ENCODE assay signal across 12 cellular contexts in genomic region chr16:23132921-23133532, GRCh38. TPM values are rescaled to one million over a fixed set of nuclear protein-coding genes. Genes with fewer than 3 reads are reported as not detected.
A peak's percentile ranks its signal among the peaks of the same experiment; 100 is the strongest.
DNase-seq lines count a peak whose midpoint lies in the region; ATAC-seq and TF ChIP-seq lines count a peak whose summit lies in the region.
"Had no signal": no experiment of that assay in that cellular context is flagged by ENCODE, and none has a peak within 500 bp of the region (broad histone marks: within the 10 kb centered on the region; RNA-seq: fewer than 3 reads in every experiment).

No MANE protein-coding gene starts in this region.

- no peak for ATAC-seq in HG03439 (IDR thresholded peaks at IDR 0.05; ENCODE audit: unreplicated experiment)
- no peak for ATAC-seq in natural killer cell
- ATAC-seq: stimulated activated naive B cell treated with anti-CD40 and anti-IgM and Interleukin-4, amounts not matched to agents 10 μg/mL and 1 μg/mL and 100 μg/mL, for 72 hours had no signal

- H3K4me1 ChIP-seq in uterus = peaks cover 0 to 15% of the 10 kb centered on the region in 2 donors

- intact Hi-C loops in uterus (cut with DNase I; ENCODE audit: low total_unique reads) (no loop called here), natural killer cell (cut with micrococcal nuclease) (no loop called here)

- H3K9me3 Mint-ChIP-seq in neural crest cell (no peaks in the 10 kb centered on the region), natural killer cell (peaks cover 0 to 4% of the 10 kb centered on the region in 2 donors)

- H3K9me3 ChIP-seq in uterus = peaks cover 0 to 9% of the 10 kb centered on the region in 2 donors

- H3K36me3 Mint-ChIP-seq in neural crest cell (ENCODE audit: low read depth) (peaks cover 3% of the 10 kb centered on the region), natural killer cell (peaks cover 9% of the 10 kb centered on the region)

- H3K27ac Mint-ChIP-seq in neural crest cell (ENCODE audit: unreplicated experiment) (peak overlapping the region; percentile 74), natural killer cell (no peak overlapping the region)
- H3K27ac Mint-ChIP-seq: stimulated activated naive B cell treated with anti-CD40 and anti-IgM and Interleukin-4, amounts not matched to agents 10 μg/mL and 1 μg/mL and 100 μg/mL, for 72 hours; T-helper 1 cell treated with Interleukin-12 subunit alpha and Interleukin-12 subunit beta and Interleukin-4 antibody, amounts not matched to agents 30 μg/mL and 1 μg/mL, for 36 hours had no signal

- H3K4me3 ChIP-seq in foreskin fibroblast (ENCODE audit: low read depth in 1 of 2, low read length in 2 of 2) (peak overlapping the region; percentile 15 to 32), uterus (peak overlapping the region; percentile 22 to 30)

- H3K27me3 ChIP-seq in uterus = no peaks in the 10 kb centered on the region

- TF ChIP-seq CTCF in foreskin fibroblast (IDR thresholded peaks at IDR 0.05; ENCODE audit: low read depth, low read length) (no peak), neural crest cell (conservative IDR thresholded peaks at IDR 0.05) (no peak), uterus (IDR thresholded peaks at IDR 0.05) (no peak), natural killer cell (IDR thresholded peaks at IDR 0.05) (no peak)

- H3K4me3 Mint-ChIP-seq in neural crest cell (peak overlapping the region; percentile 36), natural killer cell (no peak overlapping the region)
- H3K4me3 Mint-ChIP-seq: stimulated activated naive B cell treated with anti-CD40 and anti-IgM and Interleukin-4, amounts not matched to agents 10 μg/mL and 1 μg/mL and 100 μg/mL, for 72 hours; T-helper 1 cell treated with Interleukin-12 subunit alpha and Interleukin-12 subunit beta and Interleukin-4 antibody, amounts not matched to agents 30 μg/mL and 1 μg/mL, for 36 hours had no signal

- H3K4me1 Mint-ChIP-seq in neural crest cell = peaks cover 33% of the 10 kb centered on the region
- peaks cover 11 to 19% of the 10 kb centered on the region in 2 donors for H3K4me1 Mint-ChIP-seq in natural killer cell

- peak overlapping the region; percentile 90 to 96 for H3K27ac ChIP-seq in uterus

- no peaks in the 10 kb centered on the region for H3K27me3 Mint-ChIP-seq in neural crest cell (ENCODE audit: low read depth)
- H3K27me3 Mint-ChIP-seq in natural killer cell (ENCODE audit: low read depth in 2 of 2) = no peaks in the 10 kb centered on the region
- H3K27me3 Mint-ChIP-seq: stimulated activated naive B cell treated with anti-CD40 and anti-IgM and Interleukin-4, amounts not matched to agents 10 μg/mL and 1 μg/mL and 100 μg/mL, for 72 hours had no signal

- TF ChIP-seq POLR2A in uterus (IDR thresholded peaks at IDR 0.05) = no peak

- DNase-seq in NCI-H2227 (lab: John Stamatoyannopoulos, UW; ENCODE audit: unreplicated experiment) (peak; percentile 7), NCI-H2227 treated with DMSO at 0.1 percent for 48 hours (lab: John Stamatoyannopoulos, UW) (no peak), foreskin fibroblast (peak in 1 of 2 donors; percentile 60), neural crest cell (ENCODE audit: low read depth, low spot score) (no peak), uterus (peak; percentile 71 to 91), natural killer cell (no peak), NCI-H187 (lab: John Stamatoyannopoulos, UW) (no peak)
- DNase-seq: 8988T; stimulated activated naive B cell treated with anti-CD40 and anti-IgM and Interleukin-4, amounts not matched to agents 10 μg/mL and 1 μg/mL and 100 μg/mL, for 72 hours had no signal

- no peaks in the 10 kb centered on the region for H3K36me3 ChIP-seq in uterus

RNA-seq across cellular contexts. Expression of gene USP31, which starts 16.2 kb away (rescaled TPM):
- 13.7 and 15.2 TPM in 2 replicates for total RNA-seq in neural crest cell
- total RNA-seq in uterus = 10 to 100 TPM; 11.8 to 62.0 (median 28.2) TPM
- 1 to 10 TPM; 6.1 to 6.6 (median 6.3) TPM for total RNA-seq in natural killer cell

RNA-seq across cellular contexts. Expression of gene SCNN1G, which starts 49.5 kb away (rescaled TPM):
- total RNA-seq in neural crest cell (not detected in 2 replicates), uterus (under 1 TPM in 3 of 4 donors, not detected in 1; under 0.01 to 0.62 (median 0.40) TPM), natural killer cell (not detected)
- total RNA-seq: NCI-H460 had no signal

Comparison
In these comparisons a context has a peak if more than half of its experiments do, and no peak if none do; other contexts are left out.
1. DNase-seq: peak in NCI-H2227 (single experiment) and uterus (2 of 2); none in NCI-H2227 treated with DMSO at 0.1 percent for 48 hours (single experiment), neural crest cell (single experiment), natural killer cell (single experiment) and NCI-H187 (0 of 2).